21 cellular contexts compared by ENCODE assay signal in the genomic region with DNA sequence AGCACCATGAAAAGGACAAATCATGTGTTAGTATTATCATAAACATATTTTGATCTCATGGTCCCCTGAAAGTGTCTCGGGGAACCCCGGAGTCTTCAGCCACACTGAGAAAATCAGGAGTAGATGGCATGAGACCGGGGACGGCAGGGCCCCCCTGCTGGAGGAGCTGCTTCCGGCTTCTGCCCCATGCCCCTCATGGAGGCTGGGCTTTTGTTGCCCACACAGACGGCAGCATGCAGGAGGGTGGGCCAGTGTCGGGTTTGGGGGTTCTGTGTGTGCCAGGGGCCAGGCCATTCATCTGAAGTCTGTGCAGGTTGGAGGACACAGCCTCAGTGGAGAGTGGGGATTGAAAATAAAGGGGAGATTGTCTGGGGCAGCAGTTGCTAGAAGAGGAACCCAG.
DNase-seq lines count a peak whose midpoint lies in the region; ATAC-seq and TF ChIP-seq lines count a peak whose summit lies in the region.
"Had no signal": no experiment of that assay in that cellular context is flagged by ENCODE, and none has a peak within 500 bp of the region (broad histone marks: within the 10 kb centered on the region; RNA-seq: fewer than 3 reads in every experiment).

No MANE protein-coding gene starts in this region.

- peak overlapping the region; percentile 72 for H3K27ac Mint-ChIP-seq in T-helper 17 cell
- H3K27ac Mint-ChIP-seq in osteocyte (ENCODE audit: unreplicated experiment): no peak overlapping the region
- no peak overlapping the region for H3K27ac Mint-ChIP-seq in T-helper 2 cell treated with Interferon-gamma antibody and Interleukin-4, amounts not matched to agents 5 μg/mL and 100 μg/mL, for 36 hours
- H3K27ac Mint-ChIP-seq: CD4-positive, CD25-positive, alpha-beta regulatory T cell had no signal

- TF ChIP-seq POLR2A in vagina (IDR thresholded peaks at IDR 0.05): no peak

- H3K27me3 Mint-ChIP-seq in T-helper 17 cell: peaks cover 67% of the 10 kb centered on the region
- H3K27me3 Mint-ChIP-seq in osteocyte (ENCODE audit: unreplicated experiment): peaks cover 18% of the 10 kb centered on the region
- peaks cover 14% of the 10 kb centered on the region for H3K27me3 Mint-ChIP-seq in T-helper 2 cell treated with Interferon-gamma antibody and Interleukin-4, amounts not matched to agents 5 μg/mL and 100 μg/mL, for 36 hours (ENCODE audit: low read depth)

- H3K4me1 Mint-ChIP-seq in T-helper 17 cell (no peaks in the 10 kb centered on the region), osteocyte (ENCODE audit: unreplicated experiment) (peaks cover 7% of the 10 kb centered on the region)
- no peaks in the 10 kb centered on the region for H3K4me1 Mint-ChIP-seq in T-helper 2 cell treated with Interferon-gamma antibody and Interleukin-4, amounts not matched to agents 5 μg/mL and 100 μg/mL, for 36 hours (ENCODE audit: low read depth)
- H3K4me1 Mint-ChIP-seq: CD4-positive, CD25-positive, alpha-beta regulatory T cell; CD8-positive, alpha-beta memory T cell had no signal

- DNase-seq in T-helper 17 cell: no peak
- DNase-seq in WERI-Rb-1: no peak
- DNase-seq in osteocyte (ENCODE audit: extremely low spot score, unreplicated experiment): peak; percentile 79
- DNase-seq in vagina (ENCODE audit: extremely low spot score in 2 of 2): peak; percentile 70 to 84
- no peak for DNase-seq in LoVo (ENCODE audit: low spot score)
- DNase-seq in T-helper 2 cell treated with Interferon-gamma antibody and Interleukin-4, amounts not matched to agents 5 μg/mL and 100 μg/mL, for 36 hours (ENCODE audit: low spot score): no peak
- DNase-seq: ACHN; BE2C; C1 segment of cervical spinal cord; CD4-positive, CD25-positive, alpha-beta regulatory T cell; CD8-positive, alpha-beta memory T cell; COR-L47; DMS 273 treated with DMSO at 0.1 percent for 48 hours; DMS53; DND-41; EL; GM23248; IMR-90 had no signal

- H3K4me3 ChIP-seq in WERI-Rb-1 (ENCODE audit: low read depth, low read length) (no peak overlapping the region), vagina (no peak overlapping the region)
- H3K4me3 ChIP-seq: GM12878, GM23248, HAP-1 had no signal

- H3K9me3 ChIP-seq in T-helper 17 cell (ENCODE audit: control insufficient read depth, low read length, poor library complexity, severe bottlenecking): no peaks in the 10 kb centered on the region
- H3K9me3 ChIP-seq in WERI-Rb-1 (ENCODE audit: severe bottlenecking): peaks cover 6% of the 10 kb centered on the region
- no peaks in the 10 kb centered on the region for H3K9me3 ChIP-seq in vagina
- H3K9me3 ChIP-seq: BE2C, HAP-1 had no signal

- intact Hi-C loops in vagina (cut with DNase I): no loop called here

- H3K4me1 ChIP-seq in vagina: no peaks in the 10 kb centered on the region
- H3K4me1 ChIP-seq: BE2C, HAP-1 had no signal

- H3K27me3 ChIP-seq in WERI-Rb-1 (ENCODE audit: insufficient read depth, low read depth, severe bottlenecking) (no peaks in the 10 kb centered on the region), vagina (no peaks in the 10 kb centered on the region)
- H3K27me3 ChIP-seq: BE2C had no signal

- H3K36me3 Mint-ChIP-seq in T-helper 17 cell (ENCODE audit: low read depth) (peaks cover 5% of the 10 kb centered on the region), osteocyte (ENCODE audit: unreplicated experiment) (no peaks in the 10 kb centered on the region)
- no peaks in the 10 kb centered on the region for H3K36me3 Mint-ChIP-seq in T-helper 2 cell treated with Interferon-gamma antibody and Interleukin-4, amounts not matched to agents 5 μg/mL and 100 μg/mL, for 36 hours (ENCODE audit: low read depth)
- H3K36me3 Mint-ChIP-seq: CD4-positive, CD25-positive, alpha-beta regulatory T cell; CD8-positive, alpha-beta memory T cell had no signal

- no peaks in the 10 kb centered on the region for H3K36me3 ChIP-seq in WERI-Rb-1
- no peaks in the 10 kb centered on the region for H3K36me3 ChIP-seq in vagina
- H3K36me3 ChIP-seq: BE2C, HAP-1 had no signal

- ATAC-seq in T-helper 17 cell: no peak
- ATAC-seq: GM12878 had no signal

- H3K4me3 Mint-ChIP-seq in T-helper 17 cell: no peak overlapping the region
- no peak overlapping the region for H3K4me3 Mint-ChIP-seq in osteocyte (ENCODE audit: unreplicated experiment)
- no peak overlapping the region for H3K4me3 Mint-ChIP-seq in T-helper 2 cell treated with Interferon-gamma antibody and Interleukin-4, amounts not matched to agents 5 μg/mL and 100 μg/mL, for 36 hours
- H3K4me3 Mint-ChIP-seq: CD4-positive, CD25-positive, alpha-beta regulatory T cell had no signal

- TF ChIP-seq CTCF in WERI-Rb-1 (IDR thresholded peaks at IDR 0.05; ENCODE audit: low read depth, low read length) (0 out of 2 replicates have a peak, but pooled peaks have one; percentile 11), osteocyte (IDR thresholded peaks at IDR 0.05) (no peak), vagina (IDR thresholded peaks at IDR 0.05) (no peak)

- no peaks in the 10 kb centered on the region for H3K9me3 Mint-ChIP-seq in osteocyte (ENCODE audit: unreplicated experiment)
- H3K9me3 Mint-ChIP-seq in T-helper 2 cell treated with Interferon-gamma antibody and Interleukin-4, amounts not matched to agents 5 μg/mL and 100 μg/mL, for 36 hours: no peaks in the 10 kb centered on the region
- H3K9me3 Mint-ChIP-seq: CD4-positive, CD25-positive, alpha-beta regulatory T cell; CD8-positive, alpha-beta memory T cell had no signal

- H3K27ac ChIP-seq in WERI-Rb-1: no peak overlapping the region
- H3K27ac ChIP-seq in vagina: no peak overlapping the region
- H3K27ac ChIP-seq: GM23248, HL-60 had no signal

Comparison
In these comparisons a context has a peak if more than half of its experiments do, and no peak if none do; other contexts are left out.
1. DNase-seq: peak in osteocyte (single experiment) and vagina (2 of 2); none in T-helper 17 cell (0 of 3), WERI-Rb-1 (single experiment), LoVo (single experiment) and T-helper 2 cell treated with Interferon-gamma antibody and Interleukin-4, amounts not matched to agents 5 μg/mL and 100 μg/mL, for 36 hours (single experiment).